ENCODE assay signal across 25 cellular contexts in genomic region chr11:116406042-116406441, GRCh38.
"Had no signal": no experiment of that assay in that cellular context is flagged by ENCODE, and none has a peak within 500 bp of the region (broad histone marks: within the 10 kb centered on the region; RNA-seq: fewer than 3 reads in every experiment).

No MANE protein-coding gene starts in this region.

- H3K36me3 ChIP-seq: adrenal gland, SJCRH30 had no signal

- H3K4me1 ChIP-seq: adrenal gland, SJCRH30 had no signal

- H3K27me3 ChIP-seq: adrenal gland, SJCRH30 had no signal

- H3K9me3 ChIP-seq: adrenal gland, SJCRH30 had no signal

- H3K27ac ChIP-seq: adrenal gland, KMS-11, SJCRH30, SK-N-MC had no signal

- DNase-seq: activated CD4-positive, alpha-beta T cell treated with anti-CD3 and anti-CD28 coated beads, Interleukin-2, amount 10 ng/mL, durations not matched to agents 24 days and 14 days; activated CD4-positive, alpha-beta T cell treated with anti-CD3 and anti-CD28 coated beads, Interleukin-2, amount 50 U/mL, for 48 hours; activated CD8-positive, alpha-beta T cell treated with anti-CD3 and anti-CD28 coated beads, Interleukin-2, amount 10 ng/mL, durations not matched to agents 7 days and 5 days; activated gamma-delta T cell; activated naive CD4-positive, alpha-beta T cell treated with anti-CD3 and anti-CD28 coated beads for 36 hours; activated T-cell treated with anti-CD3 and anti-CD28 coated beads, Interleukin-2, amount 50 U/mL, for 24 hours; adrenal gland; central memory CD4-positive, alpha-beta T cell; MM.1S; MV-4-11; NCI-H1092; NCI-H187; NCI-H2029 treated with DMSO at 0.1 percent for 48 hours; NCI-H2107; NCI-H2171; NCI-H446; NCI-H510A treated with DMSO at 0.1 percent for 48 hours; NCI-H526 treated with DMSO at 0.1 percent for 48 hours; NCI-H82; NK-92 treated with Interleukin-12 subunit alpha and Interleukin-12 subunit beta, amount 100 ng/mL, for 24 hours; PC-3; SHP77; SJCRH30 had no signal

- H3K4me2 ChIP-seq: KMS-11 had no signal

- H3K9ac ChIP-seq: KMS-11 had no signal

- H3K4me3 ChIP-seq: adrenal gland, SJCRH30, SK-N-MC had no signal
